1 cellular context compared by ENCODE assay signal in genomic region chr12:55925870-55926737, GRCh38.
TF ChIP-seq lines count a peak whose summit lies in the region.

No MANE protein-coding gene starts in this region.

TF ChIP-seq in endothelial cell of umbilical vein, 7 proteins besides CTCF, POLR2A, EP300 and RAD21 (continued from another document):
- no peak for TF ChIP-seq FOS (IDR thresholded peaks at IDR 0.05; ENCODE audit: borderline replicate concordance, insufficient read depth, low read length)
- no peak for TF ChIP-seq POLR2AphosphoS5 (IDR thresholded peaks at IDR 0.05; ENCODE audit: insufficient read depth, low read depth, low read length)
